ENCODE assay signal across 12 cellular contexts in genomic region chr3:188180114-188180513, GRCh38. TPM values are rescaled to one million over a fixed set of nuclear protein-coding genes. Genes with fewer than 3 reads are reported as not detected.
DNase-seq lines count a peak whose midpoint lies in the region; ATAC-seq and TF ChIP-seq lines count a peak whose summit lies in the region.
"Had no signal": no experiment of that assay in that cellular context is flagged by ENCODE, and none has a peak within 500 bp of the region (broad histone marks: within the 10 kb centered on the region; RNA-seq: fewer than 3 reads in every experiment).

No MANE protein-coding gene starts in this region.

- H3K27ac ChIP-seq in OCI-LY7 (ENCODE audit: low read depth, low read length, poor library complexity, severe bottlenecking) = no peak overlapping the region
- peak overlapping the region; percentile 53 to 83 (median 79) for H3K27ac ChIP-seq in esophagus squamous epithelium
- peak overlapping the region; percentile 82 to 96 (median 84) for H3K27ac ChIP-seq in transverse colon

- H3K27ac Mint-ChIP-seq in nephron progenitor cell = peak overlapping the region; percentile 90
- H3K27ac Mint-ChIP-seq: memory B cell had no signal

- H3K4me1 ChIP-seq in OCI-LY7 (ENCODE audit: insufficient read depth, low read length, poor library complexity, severe bottlenecking) (peaks cover 55% of the 10 kb centered on the region), esophagus squamous epithelium (peaks cover 0 to 52% (median 8%) of the 10 kb centered on the region in 3 donors), transverse colon (peaks cover 35 to 91% (median 74%) of the 10 kb centered on the region in 4 donors)

- no peak for TF ChIP-seq EP300 in transverse colon (IDR thresholded peaks at IDR 0.05; ENCODE audit: low read depth)

- H4K20me1 ChIP-seq in OCI-LY7 (ENCODE audit: insufficient read depth, low read length) = no peaks in the 10 kb centered on the region

- DNase-seq in OCI-LY7 (ENCODE audit: low spot score) (no peak), esophagus squamous epithelium (lab: John Stamatoyannopoulos, UW) (no peak), nephron progenitor cell (no peak), transverse colon (no peak), NCI-H1694 treated with DMSO at 0.1 percent for 48 hours (lab: John Stamatoyannopoulos, UW) (no peak)
- DNase-seq in effector CD4-positive, alpha-beta T cell = no peak
- DNase-seq: stimulated activated CD4-positive, alpha-beta T cell treated with anti-CD3 and anti-CD28 coated beads, Interleukin-4, amount 100 ng/mL, for 4 hours; stimulated activated naive CD4-positive, alpha-beta T cell; T-helper 2 cell had no signal

- H2AFZ ChIP-seq in OCI-LY7 (ENCODE audit: low read length) = peak overlapping the region; percentile 30; the same call in 1 of the 2 replicates

- POLR2A ChIA-PET in OCI-LY7 (lab: Charles Lee) = interaction anchor here (1.0 to 1.4 kb wide), 3 partner anchors 15 to 29 kb away, joined by 3 to 4 read pairs (median 3); no protein-coding TSS in a partner anchor

- TF ChIP-seq POLR2A in esophagus squamous epithelium (IDR thresholded peaks at IDR 0.05) = no peak
- no peak for TF ChIP-seq POLR2A in transverse colon (IDR thresholded peaks at IDR 0.05)

- no peak for ATAC-seq in GM19395 (IDR thresholded peaks at IDR 0.05; ENCODE audit: unreplicated experiment)
- ATAC-seq: K562 had no signal

- H3K4me3 ChIP-seq in OCI-LY7 (ENCODE audit: low read depth, low read length, poor library complexity, severe bottlenecking) = no peak overlapping the region
- H3K4me3 ChIP-seq in esophagus squamous epithelium = no peak overlapping the region
- H3K4me3 ChIP-seq in transverse colon = no peak overlapping the region
- H3K4me3 ChIP-seq: K562 had no signal

- 80 to 90% methylated on average over 6 to 7 of the region's 7 CpGs for WGBS in esophagus squamous epithelium, 2 donors
- 79 to 86% methylated on average over 7 of the region's 7 CpGs for WGBS in transverse colon (ENCODE audit: low coverage in 1 of 2), 2 donors

- in situ Hi-C loops in transverse colon (cut with MboI; ENCODE audit: low pct_ligation_motif_present in 1 of 4, low pct_unique_long_range_greater_than_20kb in 1 of 4, low sequenced_read_pairs in 3 of 4) = no loop called here

- H3K4me3 Mint-ChIP-seq in nephron progenitor cell = no peak overlapping the region
- H3K4me3 Mint-ChIP-seq: memory B cell had no signal

- no peaks in the 10 kb centered on the region for H3K36me3 ChIP-seq in OCI-LY7 (ENCODE audit: insufficient read depth, low read length)
- H3K36me3 ChIP-seq in esophagus squamous epithelium = peaks cover 0 to 29% (median 0%) of the 10 kb centered on the region in 3 donors
- H3K36me3 ChIP-seq in transverse colon = no peaks in the 10 kb centered on the region

- intact Hi-C loops in OCI-LY7 (cut with micrococcal nuclease; ENCODE audit: unreplicated experiment) = no loop called here
- intact Hi-C loops in esophagus squamous epithelium (cut with DNase I) = no loop called here
- intact Hi-C loops in transverse colon (cut with DNase I; ENCODE audit: low total_unique reads) = no loop called here

- no peaks in the 10 kb centered on the region for H3K79me2 ChIP-seq in OCI-LY7 (ENCODE audit: insufficient read depth, low read depth, low read length)

- H3K9me3 ChIP-seq in OCI-LY7 (ENCODE audit: low read length) (no peaks in the 10 kb centered on the region), esophagus squamous epithelium (no peaks in the 10 kb centered on the region), transverse colon (no peaks in the 10 kb centered on the region)

- no peaks in the 10 kb centered on the region for H3K9me2 ChIP-seq in OCI-LY7 (ENCODE audit: insufficient read depth, low read length)

- H3K27me3 Mint-ChIP-seq in nephron progenitor cell (ENCODE audit: low read depth, poor library complexity) = peaks cover 9% of the 10 kb centered on the region
- H3K27me3 Mint-ChIP-seq: memory B cell had no signal

- H3K9me3 Mint-ChIP-seq in nephron progenitor cell = peaks cover 4% of the 10 kb centered on the region

- H3K36me3 Mint-ChIP-seq in nephron progenitor cell (ENCODE audit: low read depth) = peaks cover 37% of the 10 kb centered on the region

- peak overlapping the region; percentile 40 for H3K4me2 ChIP-seq in OCI-LY7 (ENCODE audit: low read length)

- BruUV-seq in OCI-LY7 (replicated peaks; lab: Mats Ljungman, UMichigan) = no TSS peak

- H3K27me3 ChIP-seq in esophagus squamous epithelium (no peaks in the 10 kb centered on the region), transverse colon (no peaks in the 10 kb centered on the region)

- CTCF ChIA-PET in OCI-LY7 (lab: Charles Lee; ENCODE audit: unreplicated experiment) = no interaction called here

- H3K4me1 Mint-ChIP-seq in nephron progenitor cell = peaks cover 70% of the 10 kb centered on the region

- TF ChIP-seq CTCF in OCI-LY7 (conservative IDR thresholded peaks at IDR 0.05; ENCODE audit: low read length) (no peak), esophagus squamous epithelium (IDR thresholded peaks at IDR 0.05) (no peak), nephron progenitor cell (IDR thresholded peaks at IDR 0.05) (no peak), transverse colon (IDR thresholded peaks at IDR 0.05) (no peak)

RNA-seq across cellular contexts. Expression of gene LPP, which starts 26.2 kb away (rescaled TPM):
- total RNA-seq in OCI-LY7 (2014; rRNA removed; shearing (Covaris generic)) = 7.4 and 10.9 TPM in 2 replicates
- total RNA-seq in OCI-LY7 (2022) = 102 and 119 TPM in 2 replicates
- 100 to 1,000 TPM in 2 of 4 donors, 10 to 100 TPM in 2; 41.4 to 369 (median 97.3) TPM for total RNA-seq in esophagus squamous epithelium
- 100 to 1,000 TPM; 207 to 592 (median 406) TPM for total RNA-seq in transverse colon
